9 cellular contexts compared by ENCODE assay signal in the genomic region with DNA sequence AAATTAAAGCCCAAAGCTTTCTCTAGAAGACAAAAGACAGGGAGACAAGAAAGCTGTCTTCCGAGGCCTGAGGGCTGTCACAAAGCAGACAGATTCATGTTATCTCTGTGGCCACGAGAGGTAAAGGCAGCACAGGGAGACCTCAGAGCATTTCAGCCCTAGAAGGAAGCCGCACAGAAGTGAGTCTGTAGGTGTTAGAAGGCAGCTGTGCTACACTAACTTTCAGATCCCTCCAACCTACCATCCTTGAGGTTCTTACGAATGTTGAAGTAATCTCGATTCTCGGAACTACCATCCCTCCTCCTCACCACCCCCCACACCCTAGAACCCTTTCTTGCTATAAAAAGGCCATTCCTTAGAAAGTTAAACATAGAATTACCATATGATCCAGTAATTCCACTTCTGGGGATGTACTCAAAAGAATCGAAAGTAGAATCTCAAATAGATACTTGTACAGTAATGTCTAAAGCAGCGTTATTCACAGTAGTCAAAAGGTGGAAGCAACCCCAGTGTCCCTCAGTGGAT. TPM values are rescaled to one million over a fixed set of nuclear protein-coding genes. Genes with fewer than 3 reads are reported as not detected.
DNase-seq lines count a peak whose midpoint lies in the region; ATAC-seq and TF ChIP-seq lines count a peak whose summit lies in the region.
"Had no signal": no experiment of that assay in that cellular context is flagged by ENCODE, and none has a peak within 500 bp of the region (broad histone marks: within the 10 kb centered on the region; RNA-seq: fewer than 3 reads in every experiment).

No MANE protein-coding gene starts in this region.

- H3K9me3 ChIP-seq in Karpas-422 (ENCODE audit: low read length) = no peaks in the 10 kb centered on the region

- no peaks in the 10 kb centered on the region for H3K9me2 ChIP-seq in Karpas-422 (replicated peaks; ENCODE audit: insufficient read depth, low read length)

- H4K20me1 ChIP-seq in Karpas-422 (ENCODE audit: insufficient read depth, low read depth, low read length) = no peaks in the 10 kb centered on the region

- H3K4me1 ChIP-seq in Karpas-422 (ENCODE audit: low read length) = no peaks in the 10 kb centered on the region

- H3K27ac ChIP-seq in Karpas-422 (ENCODE audit: low read length) = no peak overlapping the region

- 67 to 80% methylated on average over 8 of the region's 8 CpGs for whole genome bisulfite sequencing in lower leg skin, 2 donors

- peak overlapping the region; percentile 41 for H3K4me3 Mint-ChIP-seq in activated T-cell treated with anti-CD3 and anti-CD28 coated beads, Interleukin-2, amount 50 U/mL, for 24 hours
- no peak overlapping the region for H3K4me3 Mint-ChIP-seq in endothelial cell (ENCODE audit: unreplicated experiment)

- no peak for TF ChIP-seq CTCF in lower leg skin (IDR thresholded peaks at IDR 0.05)
- no peak for TF ChIP-seq CTCF in endothelial cell (IDR thresholded peaks at IDR 0.05; ENCODE audit: unreplicated experiment)

- ATAC-seq in GM19395 (IDR thresholded peaks at IDR 0.05; ENCODE audit: unreplicated experiment) (peak; percentile 90), HG03139 (IDR thresholded peaks at IDR 0.05; ENCODE audit: unreplicated experiment) (peak; percentile 76)

- H3K27me3 ChIP-seq in Karpas-422 (ENCODE audit: low read length) = no peaks in the 10 kb centered on the region

- no peak overlapping the region for H2AFZ ChIP-seq in Karpas-422 (ENCODE audit: low read length)

- H3K27me3 Mint-ChIP-seq in activated T-cell treated with anti-CD3 and anti-CD28 coated beads, Interleukin-2, amount 50 U/mL, for 24 hours = no peaks in the 10 kb centered on the region
- no peaks in the 10 kb centered on the region for H3K27me3 Mint-ChIP-seq in endothelial cell (ENCODE audit: unreplicated experiment)

- no peaks in the 10 kb centered on the region for H3K36me3 Mint-ChIP-seq in activated T-cell treated with anti-CD3 and anti-CD28 coated beads, Interleukin-2, amount 50 U/mL, for 24 hours (ENCODE audit: low read depth)
- no peaks in the 10 kb centered on the region for H3K36me3 Mint-ChIP-seq in endothelial cell (ENCODE audit: low read depth, unreplicated experiment)

- no peak overlapping the region for H3K4me2 ChIP-seq in Karpas-422 (ENCODE audit: low read depth, low read length, poor library complexity, severe bottlenecking)

- no peak overlapping the region for H3K9ac ChIP-seq in Karpas-422 (ENCODE audit: low read length)

- no peaks in the 10 kb centered on the region for H3K9me3 Mint-ChIP-seq in activated T-cell treated with anti-CD3 and anti-CD28 coated beads, Interleukin-2, amount 50 U/mL, for 24 hours
- no peaks in the 10 kb centered on the region for H3K9me3 Mint-ChIP-seq in endothelial cell (ENCODE audit: unreplicated experiment)

- peaks cover 64% of the 10 kb centered on the region for H3K4me1 Mint-ChIP-seq in activated T-cell treated with anti-CD3 and anti-CD28 coated beads, Interleukin-2, amount 50 U/mL, for 24 hours (ENCODE audit: low read depth)
- H3K4me1 Mint-ChIP-seq in endothelial cell (ENCODE audit: unreplicated experiment) = no peaks in the 10 kb centered on the region

- TF ChIP-seq POLR2A in lower leg skin (IDR thresholded peaks at IDR 0.05) = no peak

- H3K4me3 ChIP-seq in lower leg skin (ENCODE audit: low read depth, poor library complexity, severe bottlenecking) = no peak overlapping the region
- no peak overlapping the region for H3K4me3 ChIP-seq in Karpas-422 (ENCODE audit: low read length)

- intact Hi-C loops in lower leg skin (cut with DNase I; ENCODE audit: low total_unique reads) = no loop called here

- peak overlapping the region; percentile 90 for H3K27ac Mint-ChIP-seq in activated T-cell treated with anti-CD3 and anti-CD28 coated beads, Interleukin-2, amount 50 U/mL, for 24 hours
- no peak overlapping the region for H3K27ac Mint-ChIP-seq in endothelial cell (ENCODE audit: unreplicated experiment)

- DNase-seq in activated T-cell treated with anti-CD3 and anti-CD28 coated beads, Interleukin-2, amount 50 U/mL, for 24 hours = peak; percentile 60
- peak in 2 of 3 donors; percentile 57 to 60 for DNase-seq in stimulated activated CD4-positive, alpha-beta T cell treated with anti-CD3 and anti-CD28 coated beads, TNF-alpha, amount 100 ng/mL, for 48 hours (ENCODE audit: low read depth in 3 of 3)
- DNase-seq in lower leg skin (ENCODE audit: low spot score in 2 of 2) (no peak), AG20443 (ENCODE audit: low spot score) (no peak), Karpas-422 (no peak), endothelial cell (ENCODE audit: low spot score) (no peak)
- DNase-seq: IMR-90 had no signal

- H3K79me2 ChIP-seq in Karpas-422 (ENCODE audit: low read length) = no peaks in the 10 kb centered on the region

- H3K36me3 ChIP-seq in Karpas-422 (ENCODE audit: insufficient read depth, low read length) = no peaks in the 10 kb centered on the region

RNA-seq across cellular contexts. Expression of a gene that starts 21.5 kb away (rescaled TPM):
- 10 to 100 TPM; 38.5 to 43.9 (median 40.9) TPM for total RNA-seq in lower leg skin
- 4.8 and 7.8 TPM in 2 replicates for total RNA-seq in Karpas-422 (2014; rRNA removed; shearing (Covaris generic); ENCODE audit: low replicate concordance)
- 7.4 TPM for total RNA-seq in endothelial cell (ENCODE audit: unreplicated experiment)

Comparison
In these comparisons a context has a peak if more than half of its experiments do, and no peak if none do; other contexts are left out.
1. DNase-seq: peak in activated T-cell treated with anti-CD3 and anti-CD28 coated beads, Interleukin-2, amount 50 U/mL, for 24 hours (single experiment) and stimulated activated CD4-positive, alpha-beta T cell treated with anti-CD3 and anti-CD28 coated beads, TNF-alpha, amount 100 ng/mL, for 48 hours (2 of 3); none in lower leg skin (0 of 2), AG20443 (single experiment), Karpas-422 (single experiment) and endothelial cell (single experiment).